37 cellular contexts compared by ENCODE assay signal in the genomic region with DNA sequence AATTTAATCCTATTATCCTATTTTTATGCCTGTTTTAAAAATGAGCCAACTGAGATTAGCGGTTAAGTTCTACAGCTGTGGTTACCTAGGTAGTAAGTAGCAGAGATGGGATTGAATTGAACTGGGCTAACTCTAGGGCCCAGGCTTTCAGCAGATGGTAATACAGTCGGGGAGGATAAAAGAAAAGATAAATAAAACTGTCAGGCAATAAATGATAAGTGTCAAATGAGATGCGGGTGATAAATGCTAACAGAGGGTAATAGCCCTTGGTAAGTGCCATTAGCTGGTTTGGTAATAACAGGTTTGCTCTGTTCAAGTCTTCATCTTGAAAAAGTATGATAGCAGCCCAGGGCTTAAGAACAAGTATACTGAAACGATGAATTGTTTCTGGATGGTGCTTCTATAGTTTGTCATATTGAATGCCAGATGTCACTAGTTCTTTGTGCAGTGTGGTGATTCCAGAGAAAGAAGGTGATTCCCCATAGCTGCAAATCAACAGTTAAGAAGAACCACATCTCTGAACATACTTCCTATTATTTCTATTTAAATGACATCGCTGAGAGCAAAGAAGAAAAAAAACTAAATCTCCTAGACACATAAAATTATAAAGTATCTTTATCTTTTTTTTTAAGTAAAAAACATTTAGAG.
DNase-seq lines count a peak whose midpoint lies in the region; ATAC-seq and TF ChIP-seq lines count a peak whose summit lies in the region.
"Had no signal": no experiment of that assay in that cellular context is flagged by ENCODE, and none has a peak within 500 bp of the region (broad histone marks: within the 10 kb centered on the region; RNA-seq: fewer than 3 reads in every experiment).

No MANE protein-coding gene starts in this region.

- TF ChIP-seq RAD21 in SK-N-SH (IDR thresholded peaks at IDR 0.05; ENCODE audit: low read length): no peak

- H3K4me3 ChIP-seq in SK-N-SH (ENCODE audit: low read depth in 2 of 2, low read length in 1 of 2): no peak overlapping the region
- H3K4me3 ChIP-seq in smooth muscle cell: no peak overlapping the region
- H3K4me3 ChIP-seq: dorsolateral prefrontal cortex, esophagus muscularis mucosa, GM12878, GM23338, lower lobe of right lung, MG63, PC-9, psoas muscle, transverse colon had no signal

- H3K9me3 ChIP-seq in SK-N-SH (no peaks in the 10 kb centered on the region), smooth muscle cell (replicated peaks; ENCODE audit: low read depth) (no peaks in the 10 kb centered on the region)
- H3K9me3 ChIP-seq: esophagus muscularis mucosa, lower lobe of right lung, MG63, psoas muscle, transverse colon had no signal

- H3K9me2 ChIP-seq in SK-N-SH: no peaks in the 10 kb centered on the region

- no peaks in the 10 kb centered on the region for H3K4me1 Mint-ChIP-seq in T-cell
- H3K4me1 Mint-ChIP-seq: activated CD4-positive, alpha-beta memory T cell treated with anti-CD3 and anti-CD28 coated beads, Interleukin-2, amount 10 ng/mL, durations not matched to agents 7 days and 5 days; activated naive CD4-positive, alpha-beta T cell treated with anti-CD3 and anti-CD28 coated beads, Interleukin-2, amount 10 ng/mL, durations not matched to agents 7 days and 5 days; B cell had no signal

- H3K9ac ChIP-seq in SK-N-SH (no peak overlapping the region), smooth muscle cell (ENCODE audit: low read depth) (no peak overlapping the region)

- H3K36me3 ChIP-seq in SK-N-SH (replicated peaks in 1 of 2; ENCODE audit: control insufficient read depth in 1 of 2, insufficient read depth in 2 of 2, low read length in 1 of 2) (no peaks in the 10 kb centered on the region), smooth muscle cell (ENCODE audit: low read depth) (no peaks in the 10 kb centered on the region)
- H3K36me3 ChIP-seq: esophagus muscularis mucosa, lower lobe of right lung, MG63, transverse colon had no signal

- no peak overlapping the region for H3K4me3 Mint-ChIP-seq in T-cell
- H3K4me3 Mint-ChIP-seq: activated CD4-positive, alpha-beta memory T cell treated with anti-CD3 and anti-CD28 coated beads, Interleukin-2, amount 10 ng/mL, durations not matched to agents 7 days and 5 days; activated naive CD4-positive, alpha-beta T cell treated with anti-CD3 and anti-CD28 coated beads, Interleukin-2, amount 10 ng/mL, durations not matched to agents 7 days and 5 days; B cell; brain; CD8-positive, alpha-beta T cell; GM23338; naive thymus-derived CD4-positive, alpha-beta T cell; T-helper 2 cell treated with Interferon-gamma antibody and Interleukin-4, amounts not matched to agents 5 μg/mL and 100 μg/mL, for 36 hours had no signal

- H3K4me2 ChIP-seq in SK-N-SH (no peak overlapping the region), smooth muscle cell (peak overlapping the region; percentile 10)
- H3K4me2 ChIP-seq: GM23338, PC-9 had no signal

- H3K27me3 Mint-ChIP-seq in T-cell: peaks cover 0 to 7% of the 10 kb centered on the region in 2 donors
- H3K27me3 Mint-ChIP-seq: activated naive CD4-positive, alpha-beta T cell treated with anti-CD3 and anti-CD28 coated beads, Interleukin-2, amount 10 ng/mL, durations not matched to agents 7 days and 5 days; B cell had no signal

- H4K20me1 ChIP-seq in SK-N-SH (ENCODE audit: insufficient read depth): no peaks in the 10 kb centered on the region
- H4K20me1 ChIP-seq in smooth muscle cell (ENCODE audit: low read depth): no peaks in the 10 kb centered on the region

- H3K36me3 Mint-ChIP-seq in activated naive CD4-positive, alpha-beta T cell treated with anti-CD3 and anti-CD28 coated beads, Interleukin-2, amount 50 U/mL, for 72 hours: no peaks in the 10 kb centered on the region
- H3K36me3 Mint-ChIP-seq in T-cell: no peaks in the 10 kb centered on the region
- H3K36me3 Mint-ChIP-seq: activated naive CD4-positive, alpha-beta T cell treated with anti-CD3 and anti-CD28 coated beads, Interleukin-2, amount 10 ng/mL, durations not matched to agents 7 days and 5 days; brain; CD8-positive, alpha-beta T cell; naive thymus-derived CD4-positive, alpha-beta T cell had no signal

- WGBS in SK-N-SH (ENCODE audit: low lambda C conversion rate): 70% methylated on average over 5 of the region's 5 CpGs
- WGBS in smooth muscle cell (ENCODE audit: low lambda C conversion rate): 41% methylated on average over 5 of the region's 5 CpGs

- H3K27ac Mint-ChIP-seq in activated naive CD4-positive, alpha-beta T cell treated with anti-CD3 and anti-CD28 coated beads, Interleukin-2, amount 50 U/mL, for 72 hours: no peak overlapping the region
- no peak overlapping the region for H3K27ac Mint-ChIP-seq in T-cell
- H3K27ac Mint-ChIP-seq: activated CD4-positive, alpha-beta memory T cell treated with anti-CD3 and anti-CD28 coated beads, Interleukin-2, amount 10 ng/mL, durations not matched to agents 7 days and 5 days; activated naive CD4-positive, alpha-beta T cell treated with anti-CD3 and anti-CD28 coated beads, Interleukin-2, amount 10 ng/mL, durations not matched to agents 7 days and 5 days; B cell; CD8-positive, alpha-beta T cell; GM23338; naive thymus-derived CD4-positive, alpha-beta T cell; T-helper 2 cell treated with Interferon-gamma antibody and Interleukin-4, amounts not matched to agents 5 μg/mL and 100 μg/mL, for 36 hours had no signal

- CTCF ChIA-PET in SK-N-SH (lab: Yijun Ruan, JAX): interaction anchor here (1.0 to 1.7 kb wide), 3 partner anchors 17 to 22 kb away, joined by 3 to 6 read pairs (median 4); no protein-coding TSS in a partner anchor
- CTCF ChIA-PET in T-cell (lab: Charles Lee): no interaction called here

- H3K27ac ChIP-seq in SK-N-SH (ENCODE audit: low read depth in 2 of 2, low read length in 1 of 2): peak overlapping the region in 1 of 2 experiments; percentile 98; a peak in 2 of 4 replicates
- H3K27ac ChIP-seq in smooth muscle cell (ENCODE audit: low read depth): peak overlapping the region; percentile 88
- H3K27ac ChIP-seq: dorsolateral prefrontal cortex, esophagus muscularis mucosa, HL-60, lower lobe of right lung, PC-9, psoas muscle, transverse colon had no signal

- DNase-seq in SK-N-SH: peak; percentile 30
- DNase-seq in NCI-H187 treated with DMSO at 0.1 percent for 48 hours (lab: John Stamatoyannopoulos, UW): peak; percentile 89
- peak; percentile 90 for DNase-seq in NCI-H82 (lab: John Stamatoyannopoulos, UW)
- no peak for DNase-seq in smooth muscle cell (lab: John Stamatoyannopoulos, UW; ENCODE audit: unreplicated experiment)
- no peak for DNase-seq in posterior vena cava (ENCODE audit: low spot score)
- no peak for DNase-seq in activated naive CD4-positive, alpha-beta T cell treated with anti-CD3 and anti-CD28 coated beads, Interleukin-2, amount 50 U/mL, for 72 hours (ENCODE audit: low spot score in 2 of 2)
- DNase-seq in T-cell: no peak
- DNase-seq: activated CD4-positive, alpha-beta memory T cell treated with anti-CD3 and anti-CD28 coated beads, Interleukin-2, amount 10 ng/mL, durations not matched to agents 7 days and 5 days; activated CD4-positive, CD25-positive, alpha-beta regulatory T cell treated with anti-CD3 and anti-CD28 coated beads, Interleukin-2, amount 50 U/mL, for 72 hours; activated CD8-positive, alpha-beta memory T cell treated with anti-CD3 and anti-CD28 coated beads, Interleukin-2, amount 50 U/mL, for 4 hours; activated naive CD4-positive, alpha-beta T cell treated with anti-CD3 and anti-CD28 coated beads, Interleukin-2, amount 10 ng/mL, durations not matched to agents 7 days and 5 days; CD8-positive, alpha-beta T cell; cerebellar nuclear complex; dorsolateral prefrontal cortex; foreskin fibroblast; head of caudate nucleus; KBM-7; kidney glomerular epithelial cell; lower lobe of right lung; MG63; midbrain; naive thymus-derived CD4-positive, alpha-beta T cell; nucleus accumbens; PC-9; psoas muscle; stimulated activated CD4-positive, alpha-beta T cell treated with anti-CD3 and anti-CD28 coated beads, Interleukin-15, amount 100 ng/mL, for 24 hours; stimulated activated CD4-positive, alpha-beta T cell treated with anti-CD3 and anti-CD28 coated beads, Interleukin-4, amount 100 ng/mL, for 4 hours; transverse colon had no signal

- H3K4me1 ChIP-seq in SK-N-SH (ENCODE audit: control insufficient read depth in 1 of 2, insufficient read depth in 2 of 2, low read depth in 1 of 2, low read length in 1 of 2) (peaks cover 0 to 48% of the 10 kb centered on the region in 2 experiments; a peak in 2 of 4 replicates), smooth muscle cell (ENCODE audit: low read depth) (peaks cover 14% of the 10 kb centered on the region)
- H3K4me1 ChIP-seq: lower lobe of right lung, psoas muscle, transverse colon had no signal

- H2AFZ ChIP-seq in SK-N-SH (ENCODE audit: low read depth) (no peak overlapping the region), smooth muscle cell (ENCODE audit: low read depth) (no peak overlapping the region)
- H2AFZ ChIP-seq: GM23338, PC-9 had no signal

- H3F3A ChIP-seq in SK-N-SH (replicated peaks; ENCODE audit: insufficient read depth): no peaks in the 10 kb centered on the region
- peaks cover 26% of the 10 kb centered on the region for H3F3A ChIP-seq in smooth muscle cell (ENCODE audit: low read depth)

- H3K79me2 ChIP-seq in SK-N-SH (ENCODE audit: insufficient read depth): no peaks in the 10 kb centered on the region
- no peaks in the 10 kb centered on the region for H3K79me2 ChIP-seq in smooth muscle cell (ENCODE audit: low read depth)

- POLR2A ChIA-PET in SK-N-SH (lab: Yijun Ruan, JAX): interaction anchor here (0.6 to 7.5 kb wide), 6 partner anchors 44 to 170 kb away, joined by 3 to 99 read pairs (median 3); no protein-coding TSS in a partner anchor
- POLR2A ChIA-PET in T-cell (lab: Charles Lee): no interaction called here

- TF ChIP-seq EP300 in SK-N-SH (IDR thresholded peaks at IDR 0.05; ENCODE audit: borderline replicate concordance in 1 of 2, low read depth in 1 of 2, low read length in 1 of 2): peak in 1 of 2 experiments; percentile 74; a peak in 2 of 4 replicates

- intact Hi-C loops in posterior vena cava (cut with DNase I): no loop called here

- ATAC-seq in SK-N-SH treated with all-trans-retinoic acid at 6 μM for 48 hours: no peak
- ATAC-seq in activated naive CD4-positive, alpha-beta T cell treated with anti-CD3 and anti-CD28 coated beads, Interleukin-2, amount 50 U/mL, for 72 hours: no peak
- no peak for ATAC-seq in T-cell (replicated peaks in 1 of 4)
- ATAC-seq: CD8-positive, alpha-beta T cell; GM12878; GM23338; lower lobe of right lung; naive thymus-derived CD4-positive, alpha-beta T cell; psoas muscle; Right ventricle myocardium inferior had no signal

- no peaks in the 10 kb centered on the region for H3K27me3 ChIP-seq in SK-N-SH (ENCODE audit: insufficient read depth)
- H3K27me3 ChIP-seq in smooth muscle cell (ENCODE audit: low read depth): no peaks in the 10 kb centered on the region
- H3K27me3 ChIP-seq: dorsolateral prefrontal cortex, esophagus muscularis mucosa, MG63, transverse colon had no signal

- no peaks in the 10 kb centered on the region for H3K9me3 Mint-ChIP-seq in activated naive CD4-positive, alpha-beta T cell treated with anti-CD3 and anti-CD28 coated beads, Interleukin-2, amount 50 U/mL, for 72 hours
- H3K9me3 Mint-ChIP-seq in T-cell: no peaks in the 10 kb centered on the region
- H3K9me3 Mint-ChIP-seq: activated CD4-positive, alpha-beta memory T cell treated with anti-CD3 and anti-CD28 coated beads, Interleukin-2, amount 10 ng/mL, durations not matched to agents 7 days and 5 days; activated naive CD4-positive, alpha-beta T cell treated with anti-CD3 and anti-CD28 coated beads, Interleukin-2, amount 10 ng/mL, durations not matched to agents 7 days and 5 days; CD8-positive, alpha-beta T cell; GM23338; T-helper 2 cell treated with Interferon-gamma antibody and Interleukin-4, amounts not matched to agents 5 μg/mL and 100 μg/mL, for 36 hours had no signal

- no peak for TF ChIP-seq CTCF in SK-N-SH (IDR thresholded peaks at IDR 0.05)
- no peak for TF ChIP-seq CTCF in smooth muscle cell (IDR thresholded peaks at IDR 0.05; ENCODE audit: borderline replicate concordance, insufficient read depth, poor library complexity, severe bottlenecking)

Comparison
In these comparisons a context has a peak if more than half of its experiments do, and no peak if none do; other contexts are left out.
1. DNase-seq: peak in SK-N-SH (single experiment), NCI-H187 treated with DMSO at 0.1 percent for 48 hours (single experiment) and NCI-H82 (single experiment); none in smooth muscle cell (single experiment), posterior vena cava (single experiment), activated naive CD4-positive, alpha-beta T cell treated with anti-CD3 and anti-CD28 coated beads, Interleukin-2, amount 50 U/mL, for 72 hours (0 of 2) and T-cell (0 of 34).